9 cellular contexts compared by ENCODE assay signal in genomic region chr1:185244015-185244747, GRCh38.
A peak's percentile ranks its signal among the peaks of the same experiment; 100 is the strongest.
DNase-seq lines count a peak whose midpoint lies in the region; TF ChIP-seq lines count a peak whose summit lies in the region.
"Had no signal": no experiment of that assay in that cellular context is flagged by ENCODE, and none has a peak within 500 bp of the region (broad histone marks: within the 10 kb centered on the region; RNA-seq: fewer than 3 reads in every experiment).

No MANE protein-coding gene starts in this region.

- DNase-seq in ACHN (peak; percentile 48), NB4 (ENCODE audit: low read depth) (peak; percentile 11), non-pigmented ciliary epithelial cell (ENCODE audit: low read depth) (peak; percentile 75), NCI-H510A treated with DMSO at 0.1 percent for 48 hours (lab: John Stamatoyannopoulos, UW) (no peak), prostate gland (ENCODE audit: low spot score) (no peak), NCI-H526 (lab: John Stamatoyannopoulos, UW) (no peak), SJCRH30 (no peak)
- DNase-seq in activated naive CD4-positive, alpha-beta T cell treated with anti-CD3 and anti-CD28 coated beads, Interleukin-2, amount 50 U/mL, for 16 hours = peak; percentile 61
- DNase-seq: psoas muscle had no signal

- H3K27me3 ChIP-seq in prostate gland (replicated peaks; ENCODE audit: insufficient read depth) (no peaks in the 10 kb centered on the region), SJCRH30 (no peaks in the 10 kb centered on the region)

- in situ Hi-C loops in ACHN (cut with HindIII; ENCODE audit: low pct_ligation_motif_present, low pct_unique_long_range_greater_than_20kb, low sequenced_read_pairs) = no loop called here

- H3K9me3 ChIP-seq in prostate gland = no peaks in the 10 kb centered on the region
- H3K9me3 ChIP-seq in SJCRH30 (replicated peaks) = no peaks in the 10 kb centered on the region
- H3K9me3 ChIP-seq: psoas muscle had no signal

- H3K36me3 ChIP-seq in prostate gland = no peaks in the 10 kb centered on the region
- no peaks in the 10 kb centered on the region for H3K36me3 ChIP-seq in SJCRH30

- no peak for TF ChIP-seq POLR2A in NB4 (IDR thresholded peaks at IDR 0.05; ENCODE audit: extremely low read depth, insufficient read length)
- no peak for TF ChIP-seq POLR2A in prostate gland (IDR thresholded peaks at IDR 0.05)

- intact Hi-C loops in prostate gland (cut with DNase I) = no loop called here

- TF ChIP-seq CTCF in NB4 (IDR thresholded peaks at IDR 0.05; ENCODE audit: low read depth, low read length) (no peak), prostate gland (IDR thresholded peaks at IDR 0.05) (no peak)

- H3K27ac ChIP-seq in prostate gland = no peak overlapping the region
- no peak overlapping the region for H3K27ac ChIP-seq in SJCRH30
- H3K27ac ChIP-seq: psoas muscle had no signal

- WGBS in prostate gland = 93% methylated on average over 3 of the region's 3 CpGs

- H3K4me3 ChIP-seq in NB4 (ENCODE audit: low read depth, low read length) = no peak overlapping the region
- no peak overlapping the region for H3K4me3 ChIP-seq in prostate gland
- no peak overlapping the region for H3K4me3 ChIP-seq in SJCRH30
- H3K4me3 ChIP-seq: psoas muscle had no signal

- H3K4me1 ChIP-seq in prostate gland (replicated peaks) (no peaks in the 10 kb centered on the region), SJCRH30 (no peaks in the 10 kb centered on the region)

Comparison
In these comparisons a context has a peak if more than half of its experiments do, and no peak if none do; other contexts are left out.
1. DNase-seq: peak in ACHN (single experiment), NB4 (single experiment), activated naive CD4-positive, alpha-beta T cell treated with anti-CD3 and anti-CD28 coated beads, Interleukin-2, amount 50 U/mL, for 16 hours (single experiment) and non-pigmented ciliary epithelial cell (single experiment); none in NCI-H510A treated with DMSO at 0.1 percent for 48 hours (single experiment), prostate gland (single experiment), NCI-H526 (0 of 2) and SJCRH30 (0 of 2).